Comparison of ENCODE assay signal across 9 cellular contexts in the genomic region with DNA sequence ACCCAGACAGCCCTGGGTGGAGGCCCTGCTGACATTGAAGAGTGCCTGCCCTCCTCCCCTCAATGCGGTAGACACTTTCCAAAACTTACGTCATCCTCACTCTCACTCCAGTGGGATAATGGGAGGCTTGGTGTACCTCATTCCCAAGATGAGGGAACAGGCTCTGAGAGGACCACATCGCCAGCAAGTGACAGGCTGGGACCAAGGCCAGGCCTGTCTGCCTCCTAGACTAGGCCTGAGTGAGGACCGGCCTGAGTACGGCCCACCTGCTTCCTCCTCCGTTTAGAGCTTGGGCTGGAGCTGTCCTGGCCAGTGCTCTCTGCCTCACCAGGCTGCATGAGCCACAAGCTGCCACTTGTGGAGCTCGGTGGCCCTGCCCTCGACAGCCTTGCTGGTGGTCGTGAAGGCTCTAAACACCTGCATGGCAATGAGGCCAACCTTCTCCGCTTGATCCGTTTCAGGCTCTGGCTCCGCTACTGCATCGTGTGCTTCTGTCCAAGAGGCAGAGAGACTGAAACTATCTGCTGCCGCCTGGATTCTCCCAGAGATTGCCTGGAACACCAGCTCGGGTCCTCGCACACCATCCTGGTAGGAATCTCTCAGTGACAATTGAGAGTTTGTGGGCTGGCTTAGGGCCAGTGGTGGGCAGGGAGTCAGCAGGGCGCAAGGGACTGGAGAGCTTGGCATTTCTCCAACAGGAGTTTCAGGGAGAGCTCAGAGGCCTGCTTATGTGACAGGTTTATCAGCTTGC. TPM values are rescaled to one million over a fixed set of nuclear protein-coding genes. Genes with fewer than 3 reads are reported as not detected.
A peak's percentile ranks its signal among the peaks of the same experiment; 100 is the strongest.
DNase-seq lines count a peak whose midpoint lies in the region; ATAC-seq and TF ChIP-seq lines count a peak whose summit lies in the region.
"Had no signal": no experiment of that assay in that cellular context is flagged by ENCODE, and none has a peak within 500 bp of the region (broad histone marks: within the 10 kb centered on the region; RNA-seq: fewer than 3 reads in every experiment).

No MANE protein-coding gene starts in this region.

- peaks cover 8% of the 10 kb centered on the region for H3K4me1 Mint-ChIP-seq in activated CD8-positive, alpha-beta T cell treated with anti-CD3 and anti-CD28 coated beads, Interleukin-2, amount 10 ng/mL, durations not matched to agents 7 days and 5 days (ENCODE audit: low read depth)
- no peaks in the 10 kb centered on the region for H3K4me1 Mint-ChIP-seq in activated CD8-positive, alpha-beta T cell treated with anti-CD3 and anti-CD28 coated beads for 36 hours (ENCODE audit: low read depth)

- CTCF ChIA-PET in activated CD8-positive, alpha-beta T cell treated with anti-CD3 and anti-CD28 coated beads, Interleukin-2, amount 10 ng/mL, durations not matched to agents 7 days and 5 days (lab: Charles Lee) = no interaction called here
- CTCF ChIA-PET in activated CD8-positive, alpha-beta T cell treated with anti-CD3 and anti-CD28 coated beads for 36 hours (lab: Charles Lee) = no interaction called here

- peak overlapping the region; percentile 16 for H3K9ac ChIP-seq in adipocyte (ENCODE audit: low read length)

- no peak for ATAC-seq in activated CD8-positive, alpha-beta T cell treated with anti-CD3 and anti-CD28 coated beads, Interleukin-2, amount 10 ng/mL, durations not matched to agents 7 days and 5 days
- no peak for ATAC-seq in activated CD8-positive, alpha-beta T cell treated with anti-CD3 and anti-CD28 coated beads for 36 hours
- no peak for ATAC-seq in left colon

- no peak for TF ChIP-seq CTCF in activated CD8-positive, alpha-beta T cell treated with anti-CD3 and anti-CD28 coated beads for 36 hours (IDR thresholded peaks at IDR 0.05)
- TF ChIP-seq CTCF in uterus (IDR thresholded peaks at IDR 0.05) = no peak

- no peaks in the 10 kb centered on the region for H3K9me3 Mint-ChIP-seq in activated CD8-positive, alpha-beta T cell treated with anti-CD3 and anti-CD28 coated beads, Interleukin-2, amount 10 ng/mL, durations not matched to agents 7 days and 5 days (ENCODE audit: insufficient read depth)
- no peaks in the 10 kb centered on the region for H3K9me3 Mint-ChIP-seq in activated CD8-positive, alpha-beta T cell treated with anti-CD3 and anti-CD28 coated beads for 36 hours

- H3K27me3 ChIP-seq in adipocyte (replicated peaks; ENCODE audit: control insufficient read depth, insufficient read depth, low read length) (no peaks in the 10 kb centered on the region), uterus (no peaks in the 10 kb centered on the region)
- H3K27me3 ChIP-seq: BLaER1 treated with 17β-estradiol and CSF1 and Interleukin-3, amounts not matched to agents 10 nM and 100 nM had no signal

- H3K9me3 ChIP-seq in adipocyte (ENCODE audit: control insufficient read depth, low read length) (no peaks in the 10 kb centered on the region), uterus (no peaks in the 10 kb centered on the region)
- H3K9me3 ChIP-seq: BLaER1 treated with 17β-estradiol and CSF1 and Interleukin-3, amounts not matched to agents 10 nM and 100 nM had no signal

- TF ChIP-seq POLR2A in uterus (IDR thresholded peaks at IDR 0.05) = no peak

- no peak overlapping the region for H3K4me3 Mint-ChIP-seq in activated CD8-positive, alpha-beta T cell treated with anti-CD3 and anti-CD28 coated beads, Interleukin-2, amount 10 ng/mL, durations not matched to agents 7 days and 5 days
- H3K4me3 Mint-ChIP-seq in activated CD8-positive, alpha-beta T cell treated with anti-CD3 and anti-CD28 coated beads for 36 hours = no peak overlapping the region

- H3K36me3 ChIP-seq in adipocyte (ENCODE audit: control insufficient read depth, insufficient read depth, low read length, severe bottlenecking) = peaks cover 14% of the 10 kb centered on the region
- no peaks in the 10 kb centered on the region for H3K36me3 ChIP-seq in uterus

- no peaks in the 10 kb centered on the region for H3K36me3 Mint-ChIP-seq in activated CD8-positive, alpha-beta T cell treated with anti-CD3 and anti-CD28 coated beads, Interleukin-2, amount 10 ng/mL, durations not matched to agents 7 days and 5 days (ENCODE audit: low read depth)
- H3K36me3 Mint-ChIP-seq in activated CD8-positive, alpha-beta T cell treated with anti-CD3 and anti-CD28 coated beads for 36 hours (ENCODE audit: low read depth) = no peaks in the 10 kb centered on the region

- POLR2A ChIA-PET in activated CD8-positive, alpha-beta T cell treated with anti-CD3 and anti-CD28 coated beads, Interleukin-2, amount 10 ng/mL, durations not matched to agents 7 days and 5 days (lab: Charles Lee) = no interaction called here
- POLR2A ChIA-PET in activated CD8-positive, alpha-beta T cell treated with anti-CD3 and anti-CD28 coated beads for 36 hours (lab: Charles Lee) = interaction anchor here (1.0 kb wide), 1 partner anchor 20 kb away, joined by 4 read pairs; no protein-coding TSS in a partner anchor

- H3K27me3 Mint-ChIP-seq in activated CD8-positive, alpha-beta T cell treated with anti-CD3 and anti-CD28 coated beads, Interleukin-2, amount 10 ng/mL, durations not matched to agents 7 days and 5 days (ENCODE audit: low read depth) = no peaks in the 10 kb centered on the region
- H3K27me3 Mint-ChIP-seq in activated CD8-positive, alpha-beta T cell treated with anti-CD3 and anti-CD28 coated beads for 36 hours = no peaks in the 10 kb centered on the region

- peak overlapping the region; percentile 49 for H3K27ac Mint-ChIP-seq in activated CD8-positive, alpha-beta T cell treated with anti-CD3 and anti-CD28 coated beads, Interleukin-2, amount 10 ng/mL, durations not matched to agents 7 days and 5 days
- no peak overlapping the region for H3K27ac Mint-ChIP-seq in activated CD8-positive, alpha-beta T cell treated with anti-CD3 and anti-CD28 coated beads for 36 hours

- H3K27ac ChIP-seq in uterus = peak overlapping the region; percentile 20 to 75
- H3K27ac ChIP-seq: BLaER1 treated with 17β-estradiol and CSF1 and Interleukin-3, amounts not matched to agents 10 nM and 100 nM had no signal

- H3K4me1 ChIP-seq in adipocyte (ENCODE audit: control insufficient read depth, insufficient read depth, low read length) (peaks cover 36% of the 10 kb centered on the region), uterus (no peaks in the 10 kb centered on the region)

- peak overlapping the region; percentile 31 for H3K4me3 ChIP-seq in adipocyte (ENCODE audit: low read length)
- peak overlapping the region in 1 of 2 donors; percentile 12 for H3K4me3 ChIP-seq in uterus
- H3K4me3 ChIP-seq: BLaER1 treated with 17β-estradiol and CSF1 and Interleukin-3, amounts not matched to agents 10 nM and 100 nM had no signal

- intact Hi-C loops in activated CD8-positive, alpha-beta T cell treated with anti-CD3 and anti-CD28 coated beads for 36 hours (cut with micrococcal nuclease) = no loop called here
- intact Hi-C loops in left colon (cut with DNase I, micrococcal nuclease) (no loop called here), uterus (cut with DNase I; ENCODE audit: low total_unique reads) (no loop called here)

- DNase-seq in activated CD8-positive, alpha-beta T cell treated with anti-CD3 and anti-CD28 coated beads, Interleukin-2, amount 10 ng/mL, durations not matched to agents 7 days and 5 days = no peak
- DNase-seq in activated CD8-positive, alpha-beta T cell treated with anti-CD3 and anti-CD28 coated beads for 36 hours = no peak
- peak; percentile 46 for DNase-seq in adipocyte (ENCODE audit: low read depth)
- peak; percentile 39 to 44 for DNase-seq in left colon
- no peak for DNase-seq in uterus
- no peak for DNase-seq in GDM1 (lab: John Stamatoyannopoulos, UW)
- no peak for DNase-seq in HuH-7 (ENCODE audit: low spot score)
- DNase-seq in foreskin melanocyte = no peak

RNA-seq across cellular contexts. Expression of gene LRRC75B, which starts 9.5 kb away (rescaled TPM):
- total RNA-seq in activated CD8-positive, alpha-beta T cell treated with anti-CD3 and anti-CD28 coated beads, Interleukin-2, amount 10 ng/mL, durations not matched to agents 7 days and 5 days = 1 to 10 TPM in 1 of 2 experiments, under 1 TPM in 1; 0.91 to 1.3 TPM
- 1 to 10 TPM; 1.2 to 1.5 TPM for total RNA-seq in activated CD8-positive, alpha-beta T cell treated with anti-CD3 and anti-CD28 coated beads for 36 hours
- 10 to 100 TPM in 1 of 2 donors, 1 to 10 TPM in 1; 9.5 to 15.2 TPM for total RNA-seq in left colon
- 10 to 100 TPM in 2 of 4 donors, 1 to 10 TPM in 1, under 1 TPM in 1; 0.88 to 16.2 (median 8.2) TPM for total RNA-seq in uterus

RNA-seq across cellular contexts. Expression of gene GGT1, which starts 19.6 kb away (rescaled TPM):
- total RNA-seq in activated CD8-positive, alpha-beta T cell treated with anti-CD3 and anti-CD28 coated beads, Interleukin-2, amount 10 ng/mL, durations not matched to agents 7 days and 5 days = 10 to 100 TPM; 20.0 to 23.6 TPM
- 10 to 100 TPM; 15.6 to 17.8 TPM for total RNA-seq in activated CD8-positive, alpha-beta T cell treated with anti-CD3 and anti-CD28 coated beads for 36 hours
- total RNA-seq in left colon = 100 to 1,000 TPM in 1 of 2 donors, 1 to 10 TPM in 1; 9.6 to 195 TPM
- 1 to 10 TPM in 2 of 4 donors, not detected in 2; 4.1 to 9.6 TPM for total RNA-seq in uterus

RNA-seq across cellular contexts. Expression of gene SNRPD3, which starts 27.6 kb away (rescaled TPM):
- 100 to 1,000 TPM; 136 to 144 TPM for total RNA-seq in activated CD8-positive, alpha-beta T cell treated with anti-CD3 and anti-CD28 coated beads, Interleukin-2, amount 10 ng/mL, durations not matched to agents 7 days and 5 days
- total RNA-seq in activated CD8-positive, alpha-beta T cell treated with anti-CD3 and anti-CD28 coated beads for 36 hours = 100 to 1,000 TPM; 153 to 165 TPM
- total RNA-seq in left colon (10 to 100 TPM; 60.3 to 70.8 TPM), uterus (100 to 1,000 TPM in 2 of 4 donors, 10 to 100 TPM in 2; 42.6 to 189 (median 85.1) TPM)

RNA-seq across cellular contexts. Expression of gene GUCD1, which starts 28.5 kb away (rescaled TPM):
- 100 to 1,000 TPM; 129 to 133 TPM for total RNA-seq in activated CD8-positive, alpha-beta T cell treated with anti-CD3 and anti-CD28 coated beads, Interleukin-2, amount 10 ng/mL, durations not matched to agents 7 days and 5 days
- 100 to 1,000 TPM in 1 of 2 experiments, 10 to 100 TPM in 1; 99.7 to 111 TPM for total RNA-seq in activated CD8-positive, alpha-beta T cell treated with anti-CD3 and anti-CD28 coated beads for 36 hours
- total RNA-seq in left colon = 100 to 1,000 TPM; 219 to 241 TPM
- 10 to 100 TPM; 26.4 to 68.2 (median 44.9) TPM for total RNA-seq in uterus

Comparison
In these comparisons a context has a peak if more than half of its experiments do, and no peak if none do; other contexts are left out.
1. DNase-seq: peak in adipocyte (single experiment) and left colon (2 of 2); none in activated CD8-positive, alpha-beta T cell treated with anti-CD3 and anti-CD28 coated beads, Interleukin-2, amount 10 ng/mL, durations not matched to agents 7 days and 5 days (single experiment), activated CD8-positive, alpha-beta T cell treated with anti-CD3 and anti-CD28 coated beads for 36 hours (single experiment), uterus (0 of 2), GDM1 (single experiment), HuH-7 (single experiment) and foreskin melanocyte (single experiment).